Comparison of ENCODE assay signal across 22 cellular contexts in genomic region chr4:54843946-54844345, GRCh38.
"Had no signal": no experiment of that assay in that cellular context is flagged by ENCODE, and none has a peak within 500 bp of the region (broad histone marks: within the 10 kb centered on the region; RNA-seq: fewer than 3 reads in every experiment).

No MANE protein-coding gene starts in this region.

- H3K4me3 ChIP-seq: colonic mucosa, right lobe of liver, skin epidermis, thoracic aorta, vagina had no signal

- H3K9me3 ChIP-seq: colonic mucosa, neutrophil, right lobe of liver, thoracic aorta, vagina had no signal

- H3K27me3 ChIP-seq: colonic mucosa, neutrophil, right lobe of liver, vagina had no signal

- H3K4me1 ChIP-seq: colonic mucosa, right lobe of liver, vagina had no signal

- ATAC-seq: right lobe of liver; stimulated activated effector memory CD8-positive, alpha-beta T cell treated with anti-CD3 and anti-CD28 coated beads, Interleukin-12 subunit alpha, Interleukin-12 subunit beta, amount 100 ng/mL, for 72 hours had no signal

- DNase-seq: activated CD4-positive, alpha-beta T cell treated with anti-CD3 and anti-CD28 coated beads for 4 hours; activated CD4-positive, alpha-beta T cell treated with anti-CD3 and anti-CD28 coated beads, Interleukin-2, amount 50 U/mL, for 48 hours; activated CD8-positive, alpha-beta memory T cell treated with anti-CD3 and anti-CD28 coated beads for 24 hours; activated effector memory CD4-positive, alpha-beta T cell treated with Interleukin-2 at 50 U/mL for 16 hours; activated naive CD4-positive, alpha-beta T cell treated with Interleukin-2 at 50 U/mL for 16 hours; anterior cingulate cortex; colonic mucosa; effector CD8-positive, alpha-beta T cell; islet precursor cell; left ventricle myocardium superior; mammary epithelial cell; naive B cell; nephron progenitor cell; right lobe of liver; stimulated activated CD4-positive, alpha-beta T cell treated with anti-CD3 and anti-CD28 coated beads, Interleukin-12 subunit alpha, Interleukin-12 subunit beta, amount 100 ng/mL, for 4 hours; stimulated activated CD4-positive, alpha-beta T cell treated with anti-CD3 and anti-CD28 coated beads, Interleukin-4, amount 100 ng/mL, for 1 hour; T-helper 9 cell had no signal

- H3K36me3 ChIP-seq: colonic mucosa, neutrophil, right lobe of liver, thoracic aorta, vagina had no signal

- H3K27ac ChIP-seq: colonic mucosa, neutrophil, right lobe of liver, skin epidermis, thoracic aorta, vagina had no signal
